19 cellular contexts compared by ENCODE assay signal in the genomic region with DNA sequence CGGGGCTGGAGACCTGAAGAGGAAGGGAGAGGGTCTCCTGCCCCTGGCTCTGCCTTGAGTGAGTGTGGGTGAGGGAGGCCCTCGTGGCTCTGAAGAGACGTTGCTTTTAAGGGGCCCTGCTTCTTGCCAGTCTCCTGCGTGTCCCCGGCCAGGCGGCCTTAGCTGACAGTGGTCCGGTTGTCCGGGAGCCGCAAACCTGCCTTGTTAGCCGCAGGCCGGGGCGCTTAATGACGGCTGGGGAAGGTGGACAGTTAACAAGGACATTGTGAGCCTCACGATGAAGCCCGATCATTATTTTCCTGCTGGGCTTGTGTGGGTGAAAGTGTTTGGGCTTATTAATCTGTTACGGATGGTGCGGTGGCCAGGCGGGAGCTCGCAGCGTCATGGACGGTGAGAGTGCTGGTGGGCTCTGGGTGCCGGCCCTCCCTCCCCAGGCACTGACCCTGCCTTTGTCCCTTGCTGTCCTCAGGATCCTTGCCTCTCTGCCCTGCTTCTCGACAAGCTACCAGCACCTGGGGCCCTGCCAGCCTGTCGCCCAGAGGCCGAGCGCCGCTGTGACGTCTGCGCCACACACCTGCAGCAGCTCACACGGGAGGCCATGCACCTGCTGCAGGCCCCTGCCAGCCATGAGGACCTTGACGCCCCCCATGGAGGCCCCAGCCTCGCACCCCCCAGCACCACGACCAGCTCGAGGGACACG. TPM values are rescaled to one million over a fixed set of nuclear protein-coding genes. Genes with fewer than 3 reads are reported as not detected.
DNase-seq lines count a peak whose midpoint lies in the region; ATAC-seq and TF ChIP-seq lines count a peak whose summit lies in the region.
"Had no signal": no experiment of that assay in that cellular context is flagged by ENCODE, and none has a peak within 500 bp of the region (broad histone marks: within the 10 kb centered on the region; RNA-seq: fewer than 3 reads in every experiment).

No MANE protein-coding gene starts in this region.

- H3K27ac ChIP-seq in right cardiac atrium (ENCODE audit: low read length) (no peak overlapping the region), neural progenitor cell (peak overlapping the region; percentile 29)
- H3K27ac ChIP-seq: BLaER1, HL-60, KMS-11 had no signal

- peaks cover 20% of the 10 kb centered on the region for H3F3A ChIP-seq in neural progenitor cell (ENCODE audit: low read depth)

- H3K4me2 ChIP-seq in neural progenitor cell = no peak overlapping the region
- H3K4me2 ChIP-seq: KMS-11, SK-N-SH had no signal

- H3K36me3 ChIP-seq in neural progenitor cell = no peaks in the 10 kb centered on the region

- H3K4me1 ChIP-seq in right cardiac atrium (ENCODE audit: control insufficient read depth, insufficient read depth, low read length) (no peaks in the 10 kb centered on the region), neural progenitor cell (peaks cover 41% of the 10 kb centered on the region)

- no peaks in the 10 kb centered on the region for H3K27me3 ChIP-seq in right cardiac atrium (ENCODE audit: control insufficient read depth, insufficient read depth)
- no peaks in the 10 kb centered on the region for H3K27me3 ChIP-seq in neural progenitor cell
- H3K27me3 ChIP-seq: BLaER1 had no signal

- ATAC-seq in right cardiac atrium (no peak), left ventricle myocardium superior (no peak)
- no peak for ATAC-seq in stimulated activated memory B cell treated with anti-CD40 and anti-IgM and Interleukin-4, amounts not matched to agents 10 μg/mL and 1 μg/mL and 100 μg/mL, for 72 hours

- H3K4me1 Mint-ChIP-seq in endothelial cell (ENCODE audit: unreplicated experiment) (peaks cover 9% of the 10 kb centered on the region), neural progenitor cell (peaks cover 21% of the 10 kb centered on the region)
- no peaks in the 10 kb centered on the region for H3K4me1 Mint-ChIP-seq in stimulated activated memory B cell treated with anti-CD40 and anti-IgM and Interleukin-4, amounts not matched to agents 10 μg/mL and 1 μg/mL and 100 μg/mL, for 72 hours

- DNase-seq in right cardiac atrium = peak; percentile 13 to 52 (median 52)
- DNase-seq in left ventricle myocardium superior = no peak
- no peak for DNase-seq in endothelial cell (ENCODE audit: low spot score)
- DNase-seq in neural progenitor cell (ENCODE audit: low spot score) = no peak
- DNase-seq in activated naive CD4-positive, alpha-beta T cell treated with anti-CD3 and anti-CD28 coated beads, Interleukin-2, amount 50 U/mL, for 16 hours = no peak
- DNase-seq in NCI-H128 (lab: John Stamatoyannopoulos, UW; ENCODE audit: unreplicated experiment) = no peak
- DNase-seq: DMS79, NCI-H146, NCI-H2029 treated with DMSO at 0.1 percent for 48 hours, NCI-H2171 treated with DMSO at 0.1 percent for 48 hours, SHP77 treated with DMSO at 0.1 percent for 48 hours, SK-N-SH had no signal

- H2AFZ ChIP-seq in neural progenitor cell (replicated peaks) = no peak overlapping the region

- H3K27me3 Mint-ChIP-seq in endothelial cell (ENCODE audit: unreplicated experiment) (peaks cover 5% of the 10 kb centered on the region), neural progenitor cell (ENCODE audit: insufficient read depth, low read depth) (peaks cover 3% of the 10 kb centered on the region)
- peaks cover 27% of the 10 kb centered on the region for H3K27me3 Mint-ChIP-seq in stimulated activated memory B cell treated with anti-CD40 and anti-IgM and Interleukin-4, amounts not matched to agents 10 μg/mL and 1 μg/mL and 100 μg/mL, for 72 hours
- H3K27me3 Mint-ChIP-seq: CD4-positive, alpha-beta memory T cell had no signal

- no peak overlapping the region for H3K9ac ChIP-seq in neural progenitor cell
- H3K9ac ChIP-seq: BLaER1, KMS-11, SK-N-SH had no signal

- H3K9me3 Mint-ChIP-seq in endothelial cell (ENCODE audit: unreplicated experiment) (no peaks in the 10 kb centered on the region), neural progenitor cell (no peaks in the 10 kb centered on the region)
- no peaks in the 10 kb centered on the region for H3K9me3 Mint-ChIP-seq in stimulated activated memory B cell treated with anti-CD40 and anti-IgM and Interleukin-4, amounts not matched to agents 10 μg/mL and 1 μg/mL and 100 μg/mL, for 72 hours
- H3K9me3 Mint-ChIP-seq: CD4-positive, alpha-beta memory T cell had no signal

- peaks cover 41% of the 10 kb centered on the region for H4K20me1 ChIP-seq in neural progenitor cell (ENCODE audit: low read depth)

- H3K4me3 ChIP-seq in right cardiac atrium (ENCODE audit: low read length) = no peak overlapping the region
- no peak overlapping the region for H3K4me3 ChIP-seq in neural progenitor cell
- H3K4me3 ChIP-seq: BLaER1, HAP-1 had no signal

- H3K9me3 ChIP-seq in right cardiac atrium (ENCODE audit: control insufficient read depth, low read length) (no peaks in the 10 kb centered on the region), neural progenitor cell (ENCODE audit: low read depth) (no peaks in the 10 kb centered on the region)
- H3K9me3 ChIP-seq: BLaER1, HAP-1, SK-N-SH had no signal

- intact Hi-C loops in right cardiac atrium (cut with DNase I) (no loop called here), left ventricle myocardium superior (cut with micrococcal nuclease) (no loop called here)

- peaks cover 37% of the 10 kb centered on the region for H3K79me2 ChIP-seq in neural progenitor cell (ENCODE audit: low read depth)

- no peak for TF ChIP-seq CTCF in endothelial cell (IDR thresholded peaks at IDR 0.05; ENCODE audit: unreplicated experiment)
- no peak for TF ChIP-seq CTCF in neural progenitor cell (IDR thresholded peaks at IDR 0.05)

- 91% methylated on average over 35 of the region's 35 CpGs for WGBS in right cardiac atrium

- H3K4me3 Mint-ChIP-seq in endothelial cell (ENCODE audit: unreplicated experiment) (peak overlapping the region; percentile 67), neural progenitor cell (no peak overlapping the region)
- H3K4me3 Mint-ChIP-seq in stimulated activated memory B cell treated with anti-CD40 and anti-IgM and Interleukin-4, amounts not matched to agents 10 μg/mL and 1 μg/mL and 100 μg/mL, for 72 hours = no peak overlapping the region
- H3K4me3 Mint-ChIP-seq: CD4-positive, alpha-beta memory T cell had no signal

- peak overlapping the region; percentile 52 for H3K27ac Mint-ChIP-seq in endothelial cell (ENCODE audit: unreplicated experiment)
- no peak overlapping the region for H3K27ac Mint-ChIP-seq in neural progenitor cell
- H3K27ac Mint-ChIP-seq in stimulated activated memory B cell treated with anti-CD40 and anti-IgM and Interleukin-4, amounts not matched to agents 10 μg/mL and 1 μg/mL and 100 μg/mL, for 72 hours = no peak overlapping the region

- H3K36me3 Mint-ChIP-seq in endothelial cell (ENCODE audit: low read depth, unreplicated experiment) (peaks cover 11% of the 10 kb centered on the region), neural progenitor cell (no peaks in the 10 kb centered on the region)
- no peaks in the 10 kb centered on the region for H3K36me3 Mint-ChIP-seq in stimulated activated memory B cell treated with anti-CD40 and anti-IgM and Interleukin-4, amounts not matched to agents 10 μg/mL and 1 μg/mL and 100 μg/mL, for 72 hours
- H3K36me3 Mint-ChIP-seq: CD4-positive, alpha-beta memory T cell had no signal

RNA-seq across cellular contexts. Expression of a gene that starts 13.3 kb away (rescaled TPM):
- total RNA-seq in right cardiac atrium = 10 to 100 TPM in 2 of 4 donors, 1 to 10 TPM in 2; 7.9 to 10.6 (median 9.9) TPM
- 7.1 TPM for polyA plus RNA-seq in right cardiac atrium
- 6.0 TPM for total RNA-seq in left ventricle myocardium superior
- total RNA-seq in endothelial cell (ENCODE audit: unreplicated experiment) = 96.9 TPM
- total RNA-seq in neural progenitor cell (ENCODE audit: low replicate concordance) = 6.1 and 40.2 TPM in 2 replicates
- total RNA-seq: OCI-LY7 had no signal

Comparison
In these comparisons a context has a peak if more than half of its experiments do, and no peak if none do; other contexts are left out.
1. DNase-seq: peak in right cardiac atrium (3 of 3); none in left ventricle myocardium superior (single experiment), endothelial cell (single experiment), neural progenitor cell (single experiment), activated naive CD4-positive, alpha-beta T cell treated with anti-CD3 and anti-CD28 coated beads, Interleukin-2, amount 50 U/mL, for 16 hours (single experiment) and NCI-H128 (single experiment).